In the genomic region with DNA sequence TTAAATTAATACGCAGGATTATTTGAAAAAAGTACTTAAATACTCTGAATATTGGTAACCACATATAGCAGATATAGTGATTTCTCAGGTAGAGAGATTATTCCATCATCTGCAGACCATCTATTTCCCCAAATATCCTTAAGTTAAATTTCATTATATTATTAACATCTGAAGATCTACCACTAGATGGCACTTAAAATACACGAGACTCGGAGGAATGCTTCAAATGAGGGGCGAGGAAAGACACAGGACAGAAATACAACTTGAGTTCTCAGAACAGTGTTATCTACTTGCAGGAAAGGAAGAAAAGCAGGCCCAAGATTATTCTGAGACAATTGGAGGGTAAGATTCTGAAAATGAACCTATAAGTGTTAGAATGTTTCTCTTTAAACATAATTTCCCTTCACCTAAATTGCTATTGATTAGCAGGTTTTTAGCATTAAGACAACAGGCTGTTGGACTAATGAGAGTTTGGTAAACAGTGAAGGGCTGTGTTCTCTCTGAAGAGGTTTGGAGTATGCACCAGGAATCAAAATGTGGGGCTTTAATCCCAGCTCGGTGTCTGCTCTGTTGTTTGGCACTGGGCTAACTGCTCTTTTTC, we compare ENCODE assay signal across 1 cellular context.
TF ChIP-seq lines count a peak whose summit lies in the region.

No MANE protein-coding gene starts in this region.

TF ChIP-seq in endothelial cell of umbilical vein, 7 proteins besides CTCF, POLR2A, EP300 and RAD21 (continued from another document):
- TF ChIP-seq, protein P1, sequence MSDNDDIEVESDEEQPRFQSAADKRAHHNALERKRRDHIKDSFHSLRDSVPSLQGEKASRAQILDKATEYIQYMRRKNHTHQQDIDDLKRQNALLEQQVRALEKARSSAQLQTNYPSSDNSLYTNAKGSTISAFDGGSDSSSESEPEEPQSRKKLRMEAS (IDR thresholded peaks at IDR 0.05; ENCODE audit: insufficient read depth, insufficient read length): no peak
TF ChIP-seq in endothelial cell of umbilical vein: peak in this region for 0.
